ENCODE assay signal across 8 cellular contexts in the genomic region with DNA sequence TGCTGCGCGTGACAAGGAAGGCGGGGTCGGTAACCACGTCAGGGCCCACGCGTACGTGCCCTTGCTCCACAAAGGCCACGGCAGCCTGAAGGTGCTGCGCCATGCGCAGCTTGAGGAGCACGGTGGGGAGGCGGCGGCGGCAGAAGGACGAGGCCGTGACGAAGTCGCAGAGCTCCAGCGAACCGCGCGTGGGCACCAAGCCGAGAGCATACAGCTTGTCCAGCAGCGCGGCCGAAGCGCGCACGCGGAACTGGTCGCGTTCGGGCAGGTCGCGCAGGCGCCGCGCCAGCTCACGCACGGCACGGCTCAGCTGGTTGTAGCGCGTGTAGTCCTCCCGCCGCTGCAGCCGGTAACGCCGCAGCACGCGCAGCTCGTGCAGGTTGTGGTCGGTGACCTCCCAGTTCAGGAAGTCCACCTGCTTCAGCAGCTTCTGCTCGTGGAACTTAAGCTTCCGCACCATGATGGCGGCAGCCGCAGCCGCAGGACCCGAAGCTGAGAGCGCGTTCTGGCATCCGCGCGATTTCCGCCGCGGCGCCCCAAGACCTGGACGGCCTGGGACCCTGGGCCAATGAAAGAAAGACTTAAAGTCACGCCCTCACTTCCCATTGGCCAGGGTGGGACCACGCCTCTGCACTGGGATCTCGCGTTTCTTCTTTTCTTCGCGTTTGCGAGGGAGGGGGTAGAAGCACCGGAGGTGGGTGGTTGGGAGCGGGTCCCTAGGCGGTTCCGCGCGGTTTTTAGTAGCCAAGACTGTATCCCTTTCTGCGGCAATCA. TPM values are rescaled to one million over a fixed set of nuclear protein-coding genes. Genes with fewer than 3 reads are reported as not detected.
DNase-seq lines count a peak whose midpoint lies in the region; ATAC-seq and TF ChIP-seq lines count a peak whose summit lies in the region.

A gene with protein sequence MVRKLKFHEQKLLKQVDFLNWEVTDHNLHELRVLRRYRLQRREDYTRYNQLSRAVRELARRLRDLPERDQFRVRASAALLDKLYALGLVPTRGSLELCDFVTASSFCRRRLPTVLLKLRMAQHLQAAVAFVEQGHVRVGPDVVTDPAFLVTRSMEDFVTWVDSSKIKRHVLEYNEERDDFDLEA (minus strand): TSS at position 516 of the 774 bp plus-strand sequence. CDS start 56 bp downstream, at position 460.

- peaks cover 32% of the 10 kb centered on the region for H3K4me1 Mint-ChIP-seq in activated T-cell treated with anti-CD3 and anti-CD28 coated beads, Interleukin-2, amount 50 U/mL, for 4 hours (ENCODE audit: low read depth)

- TF ChIP-seq CTCF in Panc1 (IDR thresholded peaks at IDR 0.05): no peak

- peaks cover 2% of the 10 kb centered on the region; the same call in 1 of the 2 replicates for H3K36me3 ChIP-seq in Panc1 (ENCODE audit: control insufficient read depth, insufficient read depth, low read length)
- H3K36me3 ChIP-seq in esophagus (ENCODE audit: control insufficient read depth in 2 of 2, insufficient read depth in 2 of 2, low read length in 1 of 2): peaks cover 0 to 2% of the 10 kb centered on the region in 2 donors
- H3K36me3 ChIP-seq in muscle layer of colon (ENCODE audit: insufficient read depth, low read length): no peaks in the 10 kb centered on the region

- H3K4me3 ChIP-seq in Panc1 (ENCODE audit: low read depth in 2 of 2, low read length in 2 of 2) (peak within 1 kb of the TSS; percentile 71 to 99), esophagus (ENCODE audit: low read depth in 1 of 2, low read length in 2 of 2) (peak within 1 kb of the TSS; percentile 79 to 95), muscle layer of colon (ENCODE audit: low read depth in 1 of 2, low read length in 2 of 2) (peak within 1 kb of the TSS; percentile 88 to 98)

- H3K4me1 ChIP-seq in Panc1 (ENCODE audit: control insufficient read depth, insufficient read depth, low read length) (peaks cover 15% of the 10 kb centered on the region), esophagus (ENCODE audit: control insufficient read depth in 2 of 2, insufficient read depth in 2 of 2, low read length in 1 of 2) (peaks cover 0 to 8% of the 10 kb centered on the region in 2 donors), muscle layer of colon (ENCODE audit: insufficient read depth, low read length) (peaks cover 32% of the 10 kb centered on the region)

- no peaks in the 10 kb centered on the region for H3K27me3 ChIP-seq in Panc1 (ENCODE audit: control insufficient read depth, insufficient read depth, low read length)
- H3K27me3 ChIP-seq in esophagus (ENCODE audit: control insufficient read depth in 1 of 2, insufficient read depth in 2 of 2, low read length in 2 of 2): no peaks in the 10 kb centered on the region
- no peaks in the 10 kb centered on the region for H3K27me3 ChIP-seq in muscle layer of colon (ENCODE audit: control insufficient read depth in 1 of 2, insufficient read depth in 2 of 2, low read length in 2 of 2)

- H3K4me3 Mint-ChIP-seq in activated T-cell treated with anti-CD3 and anti-CD28 coated beads, Interleukin-2, amount 50 U/mL, for 4 hours: peak within 1 kb of the TSS; percentile 96

- CTCF ChIA-PET in Panc1 (lab: Charles Lee): interaction anchor here (0.5 to 1.4 kb wide), 3 partner anchors 11 to 188 kb away, joined by 3 to 7 read pairs (median 3); partner anchors contain the start of gene SIN3A

- intact Hi-C loops in Panc1 (cut with micrococcal nuclease; ENCODE audit: unreplicated experiment): loop anchor here (5.0 kb wide), 2 partner anchors 42 to 183 kb away; no protein-coding TSS in a partner anchor

- DNase-seq in DMS53 (lab: John Stamatoyannopoulos, UW) (peak; percentile 98), KG1 (lab: John Stamatoyannopoulos, UW) (peak; percentile 92), Panc1 (ENCODE audit: low read depth, low spot score) (peak; percentile 93)
- DNase-seq in activated T-cell treated with anti-CD3 and anti-CD28 coated beads, Interleukin-2, amount 50 U/mL, for 4 hours: peak; percentile 88
- DNase-seq in stimulated activated CD8-positive, alpha-beta memory T cell treated with anti-CD3 and anti-CD28 coated beads, Interleukin-7, amount 100 ng/mL, for 24 hours (ENCODE audit: low read depth): peak; percentile 82

- peak within 1 kb of the TSS; percentile 81 for H3K9ac ChIP-seq in muscle layer of colon (ENCODE audit: low read length)

- no peaks in the 10 kb centered on the region for H3K9me3 Mint-ChIP-seq in activated T-cell treated with anti-CD3 and anti-CD28 coated beads, Interleukin-2, amount 50 U/mL, for 4 hours

- H3K36me3 Mint-ChIP-seq in activated T-cell treated with anti-CD3 and anti-CD28 coated beads, Interleukin-2, amount 50 U/mL, for 4 hours (ENCODE audit: insufficient read depth): peaks cover 9% of the 10 kb centered on the region

- ATAC-seq in GM21723 (IDR thresholded peaks at IDR 0.05; ENCODE audit: unreplicated experiment) (peak; percentile 83), Panc1 (peak; percentile 97)
- peak; percentile 94 to 95 for ATAC-seq in activated T-cell treated with anti-CD3 and anti-CD28 coated beads, Interleukin-2, amount 50 U/mL, for 4 hours

- no peaks in the 10 kb centered on the region for H3K27me3 Mint-ChIP-seq in activated T-cell treated with anti-CD3 and anti-CD28 coated beads, Interleukin-2, amount 50 U/mL, for 4 hours (ENCODE audit: low read depth)

- in situ Hi-C loops in Panc1 (cut with HindIII; ENCODE audit: low pct_unique_long_range_greater_than_20kb, low sequenced_read_pairs): no loop called here

- peak within 1 kb of the TSS; percentile 94 for H3K27ac ChIP-seq in Panc1 (ENCODE audit: low read length)
- peak within 1 kb of the TSS; percentile 87 to 92 for H3K27ac ChIP-seq in esophagus (ENCODE audit: low read depth in 2 of 2, low read length in 1 of 2)
- H3K27ac ChIP-seq in muscle layer of colon (ENCODE audit: low read depth, low read length): peak within 1 kb of the TSS; percentile 96

- POLR2A ChIA-PET in Panc1 (lab: Charles Lee): interaction anchor here (1.0 kb wide), 1 partner anchor 188 kb away, joined by 3 read pairs; no protein-coding TSS in a partner anchor

- 0% methylated on average over 82 to 83 of the region's 83 CpGs for WGBS in esophagus, 2 donors

- BruUV-seq in Panc1 (replicated peaks; lab: Mats Ljungman, UMichigan): no TSS peak

- H3K9me3 ChIP-seq in Panc1 (ENCODE audit: control insufficient read depth, insufficient read depth, low read depth, low read length) (no peaks in the 10 kb centered on the region), esophagus (ENCODE audit: control insufficient read depth in 2 of 2, insufficient read depth in 1 of 2, low read depth in 1 of 2, low read length in 1 of 2) (no peaks in the 10 kb centered on the region), muscle layer of colon (ENCODE audit: low read length) (no peaks in the 10 kb centered on the region)

RNA-seq across cellular contexts. Expression of the gene that starts here (rescaled TPM):
- 56.0 TPM for total RNA-seq in Panc1 (2021; ENCODE audit: unreplicated experiment)
- 58.5 TPM for polyA plus RNA-seq in Panc1 (2012; ENCODE audit: insufficient read length)
- 100 to 1,000 TPM; 133 to 156 (median 142) TPM for total RNA-seq in activated T-cell treated with anti-CD3 and anti-CD28 coated beads, Interleukin-2, amount 50 U/mL, for 4 hours
- polyA plus RNA-seq in esophagus: 10 to 100 TPM; 59.4 to 91.1 TPM

Comparison
In these comparisons a context has a peak if more than half of its experiments do, and no peak if none do; other contexts are left out.
1. Peak in every context shown above with its lines: DNase-seq, ATAC-seq, H3K4me3 ChIP-seq and H3K27ac ChIP-seq.